In genomic region chr11:253160-253885, GRCh38 we compare ENCODE assay signal across 15 cellular contexts. TPM values are rescaled to one million over a fixed set of nuclear protein-coding genes. Genes with fewer than 3 reads are reported as not detected.
DNase-seq lines count a peak whose midpoint lies in the region; ATAC-seq, FAIRE-seq and TF ChIP-seq lines count a peak whose summit lies in the region.
"Had no signal": no experiment of that assay in that cellular context is flagged by ENCODE, and none has a peak within 500 bp of the region (broad histone marks: within the 10 kb centered on the region; RNA-seq: fewer than 3 reads in every experiment).

No MANE protein-coding gene starts in this region.

- CTCF ChIA-PET in K562 (lab: Yijun Ruan, JAX; ENCODE audit: low intra/inter-chr PET ratio) = no interaction called here

- H3K4me1 ChIP-seq in K562 (replicated peaks in 1 of 2; ENCODE audit: control insufficient read depth in 2 of 2, insufficient read depth in 2 of 2, low read length in 2 of 2) = peaks cover 13 to 16% of the 10 kb centered on the region in 2 experiments
- H3K4me1 ChIP-seq: SJSA1 had no signal

- no peaks in the 10 kb centered on the region for H3K27me3 Mint-ChIP-seq in osteocyte (ENCODE audit: unreplicated experiment)
- peaks cover 6% of the 10 kb centered on the region for H3K27me3 Mint-ChIP-seq in glutamatergic neuron (ENCODE audit: unreplicated experiment)

- H3K9me1 ChIP-seq in K562 (ENCODE audit: control insufficient read depth, insufficient read depth, low read length) = no peaks in the 10 kb centered on the region

- DNase-seq in M059J (ENCODE audit: low read depth) (peak; percentile 17), K562 (ENCODE audit: extremely low read depth in 1 of 4, low spot score in 3 of 4) (no peak), osteocyte (ENCODE audit: extremely low spot score, unreplicated experiment) (peak; percentile 81), mucosa of gallbladder (ENCODE audit: low spot score) (no peak), glutamatergic neuron (no peak)
- DNase-seq: AML-193, DMS79, HCEC 1CT, Kasumi-1, NCI-H2029, NCI-H2171 treated with DMSO at 0.1 percent for 48 hours had no signal

- H3K9ac ChIP-seq in K562 (ENCODE audit: insufficient read depth in 1 of 2, low read depth in 2 of 2, low read length in 2 of 2) = peak overlapping the region in 1 of 2 experiments; percentile 24; a peak in 1 of 4 replicates

- in situ Hi-C loops in K562 (cut with MboI) = loop anchor here (5.0 kb wide), 1 partner anchor 104 kb away; no protein-coding TSS in a partner anchor

- no peak for TF ChIP-seq EP300 in K562 (IDR thresholded peaks at IDR 0.05; ENCODE audit: low read length)

- no peak overlapping the region for H3K4me3 Mint-ChIP-seq in osteocyte (ENCODE audit: unreplicated experiment)
- H3K4me3 Mint-ChIP-seq in glutamatergic neuron (ENCODE audit: unreplicated experiment) = no peak overlapping the region

- WGBS in K562 (ENCODE audit: insufficient coverage, low coverage, missing lambda C conversion rate) = 83% methylated on average over 12 of the region's 13 CpGs

- H3K4me1 Mint-ChIP-seq in osteocyte (ENCODE audit: unreplicated experiment) (no peaks in the 10 kb centered on the region), glutamatergic neuron (ENCODE audit: low read depth, unreplicated experiment) (peaks cover 27% of the 10 kb centered on the region)

- TF ChIP-seq RAD21 in K562 (CRISPR knock-in tag; conservative IDR thresholded peaks at IDR 0.05 in 1 of 2, IDR thresholded peaks at IDR 0.05 in 1 of 2) = no peak

- POLR2A ChIA-PET in K562 (lab: Yijun Ruan, JAX) = interaction anchor here (0.6 kb wide), 1 partner anchor 113 kb away, joined by 3 read pairs; no protein-coding TSS in a partner anchor

- ATAC-seq in K562 = no peak

- H3K27ac Mint-ChIP-seq in osteocyte (ENCODE audit: unreplicated experiment) (no peak overlapping the region), glutamatergic neuron (ENCODE audit: unreplicated experiment) (no peak overlapping the region)

- H4K20me1 ChIP-seq in K562 (replicated peaks; ENCODE audit: control insufficient read depth, insufficient read depth, low read length) = no peaks in the 10 kb centered on the region

- H3K4me3 ChIP-seq in K562 = no peak overlapping the region
- H3K4me3 ChIP-seq: SJSA1 had no signal

- H3K36me3 ChIP-seq in K562 (ENCODE audit: control insufficient read depth, insufficient read depth, low read length) = peaks cover 55% of the 10 kb centered on the region

- no TSS peak for BruUV-seq in K562 (replicated peaks; lab: Mats Ljungman, UMichigan)

- no peak; the same call in none of the 2 replicates for TF ChIP-seq POLR2A in K562 (conservative IDR thresholded peaks at IDR 0.05)

- H3K4me2 ChIP-seq in K562 (ENCODE audit: insufficient read depth, low read length) = no peak overlapping the region

- TF ChIP-seq CTCF in K562 (IDR thresholded peaks at IDR 0.05 in 2 of 3, conservative IDR thresholded peaks at IDR 0.05 in 1 of 3; ENCODE audit: insufficient read depth in 2 of 3, low read depth in 1 of 3, low read length in 3 of 3) (no peak), osteocyte (IDR thresholded peaks at IDR 0.05) (no peak), glutamatergic neuron (IDR thresholded peaks at IDR 0.05; ENCODE audit: partially characterized antibody, unreplicated experiment) (no peak)

- no peaks in the 10 kb centered on the region for H3K9me3 Mint-ChIP-seq in osteocyte (ENCODE audit: unreplicated experiment)
- H3K9me3 Mint-ChIP-seq in glutamatergic neuron (ENCODE audit: unreplicated experiment) = peaks cover 9% of the 10 kb centered on the region

- no peak for FAIRE-seq in K562 (lab: Jason Lieb, UNC)

- H2AFZ ChIP-seq in K562 (ENCODE audit: low read depth, low read length) = no peak overlapping the region

- intact Hi-C loops in K562 (cut with micrococcal nuclease) = no loop called here

- no peaks in the 10 kb centered on the region for H3K27me3 ChIP-seq in K562 (ENCODE audit: control insufficient read depth in 2 of 2, insufficient read depth in 2 of 2, low read length in 2 of 2)
- H3K27me3 ChIP-seq: SJSA1 had no signal

- H3K79me2 ChIP-seq in K562 (ENCODE audit: control insufficient read depth, insufficient read depth, low read length) = no peaks in the 10 kb centered on the region

- H3K36me3 Mint-ChIP-seq in osteocyte (ENCODE audit: unreplicated experiment) = peaks cover 31% of the 10 kb centered on the region
- H3K36me3 Mint-ChIP-seq in glutamatergic neuron (ENCODE audit: unreplicated experiment) = peaks cover 8% of the 10 kb centered on the region

- H3K9me3 ChIP-seq in K562 (replicated peaks; ENCODE audit: control insufficient read depth, insufficient read depth, low read depth, low read length) = no peaks in the 10 kb centered on the region
- H3K9me3 ChIP-seq: SJSA1 had no signal

- no peak overlapping the region for H3K27ac ChIP-seq in K562 (ENCODE audit: extremely low read depth, low read depth, low read length)
- H3K27ac ChIP-seq: SJSA1 had no signal

RNA-seq across cellular contexts. Expression of gene PSMD13, which starts 16.5 kb away (rescaled TPM):
- 162 and 239 TPM in 2 replicates for total RNA-seq in M059J (2014; rRNA removed; shearing (Covaris generic))
- total RNA-seq in K562 (2011; cell fraction: chromatin; rRNA removed; ENCODE audit: low replicate concordance) = 209 and 273 TPM in 2 replicates
- 153 and 159 TPM in 2 replicates for total RNA-seq in K562 (2011; cell fraction: nucleolus; rRNA removed)
- 172 and 176 TPM in 2 replicates for total RNA-seq in K562 (2011; cell fraction: nucleoplasm; rRNA removed)
- total RNA-seq in K562 (2014; rRNA removed) (279 and 309 TPM in 2 replicates), K562 (2014; rRNA removed; fragmentation: Illumina TruSeq; extraction: Trizol) (199 and 209 TPM in 2 replicates), K562 (2015; rRNA removed; fragmentation: Illumina TruSeq; extraction: Trizol) (176 and 185 TPM in 2 replicates), K562 (2021) (236 and 254 TPM in 2 replicates), osteocyte (115 and 126 TPM in 2 replicates), mucosa of gallbladder (78.5 TPM), glutamatergic neuron (ENCODE audit: unreplicated experiment) (136 TPM)
- polyA plus RNA-seq in K562 (2011; rRNA removed) (225 and 267 TPM in 2 replicates), K562 (2014; fragmentation: Illumina TruSeq; extraction: Trizol) (225 and 237 TPM in 2 replicates), K562 (2014; fragmentation: Nextera tagmentation; extraction: Ambion mirVana) (100 to 1,000 TPM; 370 to 383 TPM), K562 (2014; rRNA removed) (292 and 304 TPM in 2 replicates)
- polyA plus RNA-seq in K562 (2011; cell fraction: cytosol; rRNA removed) = 208 and 225 TPM in 2 replicates
- polyA plus RNA-seq in K562 (2011; cell fraction: nucleus; rRNA removed) = 238 and 252 TPM in 2 replicates
- 146 and 216 TPM in 2 replicates for polyA plus RNA-seq in K562 (2012)
- 144 and 174 TPM in 2 replicates for polyA minus RNA-seq in K562 (2011; rRNA and poly(A)+ RNA removed)
- 61.1 and 89.0 TPM in 2 replicates for polyA minus RNA-seq in K562 (2011; cell fraction: cytosol; rRNA and poly(A)+ RNA removed)
- 54.5 and 75.3 TPM in 2 replicates for polyA minus RNA-seq in K562 (2011; cell fraction: nucleus; rRNA and poly(A)+ RNA removed)

RNA-seq across cellular contexts. Expression of gene SIRT3, which starts 17.2 kb away (rescaled TPM):
- 10.8 and 12.5 TPM in 2 replicates for total RNA-seq in M059J (2014; rRNA removed; shearing (Covaris generic))
- 63.3 and 67.6 TPM in 2 replicates for total RNA-seq in K562 (2011; cell fraction: chromatin; rRNA removed; ENCODE audit: low replicate concordance)
- 36.5 and 39.2 TPM in 2 replicates for total RNA-seq in K562 (2011; cell fraction: nucleolus; rRNA removed)
- 42.6 and 50.4 TPM in 2 replicates for total RNA-seq in K562 (2011; cell fraction: nucleoplasm; rRNA removed)
- total RNA-seq in K562 (2014; rRNA removed) = 13.3 and 14.5 TPM in 2 replicates
- 8.6 and 8.7 TPM in 2 replicates for total RNA-seq in K562 (2014; rRNA removed; fragmentation: Illumina TruSeq; extraction: Trizol)
- total RNA-seq in K562 (2015; rRNA removed; fragmentation: Illumina TruSeq; extraction: Trizol) = 8.2 and 10.0 TPM in 2 replicates
- 14.9 and 15.2 TPM in 2 replicates for total RNA-seq in K562 (2021)
- polyA plus RNA-seq in K562 (2011; rRNA removed) = 21.0 and 21.2 TPM in 2 replicates
- 28.7 and 34.0 TPM in 2 replicates for polyA plus RNA-seq in K562 (2011; cell fraction: cytosol; rRNA removed)
- 35.7 and 37.1 TPM in 2 replicates for polyA plus RNA-seq in K562 (2011; cell fraction: nucleus; rRNA removed)
- 19.8 and 24.0 TPM in 2 replicates for polyA plus RNA-seq in K562 (2012)
- 18.4 and 20.5 TPM in 2 replicates for polyA plus RNA-seq in K562 (2014; fragmentation: Illumina TruSeq; extraction: Trizol)
- polyA plus RNA-seq in K562 (2014; fragmentation: Nextera tagmentation; extraction: Ambion mirVana) = 1 to 10 TPM; 1.9 to 2.9 TPM
- polyA plus RNA-seq in K562 (2014; rRNA removed) = 23.8 and 27.5 TPM in 2 replicates
- 15.4 and 17.4 TPM in 2 replicates for polyA minus RNA-seq in K562 (2011; rRNA and poly(A)+ RNA removed)
- 5.5 and 16.2 TPM in 2 replicates for polyA minus RNA-seq in K562 (2011; cell fraction: cytosol; rRNA and poly(A)+ RNA removed)
- 10.7 and 13.6 TPM in 2 replicates for polyA minus RNA-seq in K562 (2011; cell fraction: nucleus; rRNA and poly(A)+ RNA removed)
- 23.2 and 25.7 TPM in 2 replicates for total RNA-seq in osteocyte
- 19.0 TPM for total RNA-seq in mucosa of gallbladder
- total RNA-seq in glutamatergic neuron (ENCODE audit: unreplicated experiment) = 23.6 TPM

RNA-seq across cellular contexts. Expression of gene NLRP6, which starts 24.9 kb away (rescaled TPM):
- not detected in 2 replicates for total RNA-seq in M059J (2014; rRNA removed; shearing (Covaris generic))
- 0.51 TPM in 1 of 2 replicates, not detected in the other for total RNA-seq in K562 (2011; cell fraction: chromatin; rRNA removed; ENCODE audit: low replicate concordance)
- 0.26 and 0.67 TPM in 2 replicates for total RNA-seq in K562 (2011; cell fraction: nucleolus; rRNA removed)
- total RNA-seq in K562 (2011; cell fraction: nucleoplasm; rRNA removed) = 0.22 and 0.46 TPM in 2 replicates
- total RNA-seq in K562 (2014; rRNA removed) = 0.08 and 0.14 TPM in 2 replicates
- total RNA-seq in K562 (2014; rRNA removed; fragmentation: Illumina TruSeq; extraction: Trizol) = not detected in 2 replicates
- not detected in 2 replicates for total RNA-seq in K562 (2015; rRNA removed; fragmentation: Illumina TruSeq; extraction: Trizol)
- 0.18 TPM in 1 of 2 replicates, not detected in the other for total RNA-seq in K562 (2021)
- 0.03 TPM in 1 of 2 replicates, not detected in the other for polyA plus RNA-seq in K562 (2011; rRNA removed)
- polyA plus RNA-seq in K562 (2011; cell fraction: cytosol; rRNA removed) = 0.03 TPM in 1 of 2 replicates, not detected in the other
- 0.06 TPM in 2 replicates for polyA plus RNA-seq in K562 (2011; cell fraction: nucleus; rRNA removed)
- 0.42 and 0.73 TPM in 2 replicates for polyA plus RNA-seq in K562 (2012)
- polyA plus RNA-seq in K562 (2014; fragmentation: Illumina TruSeq; extraction: Trizol) = not detected in 2 replicates
- polyA plus RNA-seq in K562 (2014; fragmentation: Nextera tagmentation; extraction: Ambion mirVana) = not detected
- polyA plus RNA-seq in K562 (2014; rRNA removed) = 0.15 and 0.16 TPM in 2 replicates
- not detected in 2 replicates for polyA minus RNA-seq in K562 (2011; rRNA and poly(A)+ RNA removed)
- polyA minus RNA-seq in K562 (2011; cell fraction: cytosol; rRNA and poly(A)+ RNA removed) = not detected in 2 replicates
- 0.11 TPM in 1 of 2 replicates, not detected in the other for polyA minus RNA-seq in K562 (2011; cell fraction: nucleus; rRNA and poly(A)+ RNA removed)
- total RNA-seq in osteocyte = not detected in 2 replicates
- 0.69 TPM for total RNA-seq in mucosa of gallbladder
- total RNA-seq in glutamatergic neuron (ENCODE audit: unreplicated experiment) = not detected
- total RNA-seq: G401, NCI-H460, RPMI7951, SJSA1 had no signal

RNA-seq across cellular contexts. Expression of gene PGGHG, which starts 35.6 kb away (rescaled TPM):
- total RNA-seq in M059J (2014; rRNA removed; shearing (Covaris generic)) = 5.2 and 8.5 TPM in 2 replicates
- total RNA-seq in K562 (2011; cell fraction: chromatin; rRNA removed; ENCODE audit: low replicate concordance) = 121 and 331 TPM in 2 replicates
- 233 and 250 TPM in 2 replicates for total RNA-seq in K562 (2011; cell fraction: nucleolus; rRNA removed)
- 139 and 152 TPM in 2 replicates for total RNA-seq in K562 (2011; cell fraction: nucleoplasm; rRNA removed)
- 25.7 and 34.3 TPM in 2 replicates for total RNA-seq in K562 (2014; rRNA removed)
- 3.3 and 5.1 TPM in 2 replicates for total RNA-seq in K562 (2014; rRNA removed; fragmentation: Illumina TruSeq; extraction: Trizol)
- total RNA-seq in K562 (2015; rRNA removed; fragmentation: Illumina TruSeq; extraction: Trizol) = 13.8 and 15.2 TPM in 2 replicates
- total RNA-seq in K562 (2021) = 55.9 and 73.1 TPM in 2 replicates
- polyA plus RNA-seq in K562 (2011; rRNA removed) = 18.1 and 48.0 TPM in 2 replicates
- 11.1 and 18.3 TPM in 2 replicates for polyA plus RNA-seq in K562 (2011; cell fraction: cytosol; rRNA removed)
- polyA plus RNA-seq in K562 (2011; cell fraction: nucleus; rRNA removed) = 636 and 650 TPM in 2 replicates
- polyA plus RNA-seq in K562 (2012) = 54.9 and 131 TPM in 2 replicates
- 18.3 and 23.2 TPM in 2 replicates for polyA plus RNA-seq in K562 (2014; fragmentation: Illumina TruSeq; extraction: Trizol)
- polyA plus RNA-seq in K562 (2014; fragmentation: Nextera tagmentation; extraction: Ambion mirVana) = under 1 TPM; 0.38 to 0.84 TPM
- polyA plus RNA-seq in K562 (2014; rRNA removed) = 74.2 and 85.1 TPM in 2 replicates
- 2.3 TPM in 2 replicates for polyA minus RNA-seq in K562 (2011; rRNA and poly(A)+ RNA removed)
- polyA minus RNA-seq in K562 (2011; cell fraction: cytosol; rRNA and poly(A)+ RNA removed) = 4.9 and 8.6 TPM in 2 replicates
- polyA minus RNA-seq in K562 (2011; cell fraction: nucleus; rRNA and poly(A)+ RNA removed) = 43.4 and 50.0 TPM in 2 replicates
- 39.9 and 43.4 TPM in 2 replicates for total RNA-seq in osteocyte
- total RNA-seq in mucosa of gallbladder = 42.8 TPM
- total RNA-seq in glutamatergic neuron (ENCODE audit: unreplicated experiment) = 14.4 TPM

RNA-seq across cellular contexts. Expression of gene RIC8A, which starts 45.8 kb away (rescaled TPM):
- 171 and 178 TPM in 2 replicates for total RNA-seq in M059J (2014; rRNA removed; shearing (Covaris generic))
- 113 and 349 TPM in 2 replicates for total RNA-seq in K562 (2011; cell fraction: chromatin; rRNA removed; ENCODE audit: low replicate concordance)
- 221 and 252 TPM in 2 replicates for total RNA-seq in K562 (2011; cell fraction: nucleolus; rRNA removed)
- 129 and 148 TPM in 2 replicates for total RNA-seq in K562 (2011; cell fraction: nucleoplasm; rRNA removed)
- 92.6 and 135 TPM in 2 replicates for total RNA-seq in K562 (2014; rRNA removed)
- total RNA-seq in K562 (2014; rRNA removed; fragmentation: Illumina TruSeq; extraction: Trizol) = 43.5 and 50.6 TPM in 2 replicates
- 85.8 and 86.3 TPM in 2 replicates for total RNA-seq in K562 (2015; rRNA removed; fragmentation: Illumina TruSeq; extraction: Trizol)
- total RNA-seq in K562 (2021) = 103 and 108 TPM in 2 replicates
- 72.1 and 81.8 TPM in 2 replicates for polyA plus RNA-seq in K562 (2011; rRNA removed)
- polyA plus RNA-seq in K562 (2011; cell fraction: cytosol; rRNA removed) = 86.8 and 148 TPM in 2 replicates
- 298 and 428 TPM in 2 replicates for polyA plus RNA-seq in K562 (2011; cell fraction: nucleus; rRNA removed)
- 79.6 and 101 TPM in 2 replicates for polyA plus RNA-seq in K562 (2012)
- 88.1 and 93.2 TPM in 2 replicates for polyA plus RNA-seq in K562 (2014; fragmentation: Illumina TruSeq; extraction: Trizol)
- 10 to 100 TPM; 10.7 to 13.6 TPM for polyA plus RNA-seq in K562 (2014; fragmentation: Nextera tagmentation; extraction: Ambion mirVana)
- polyA plus RNA-seq in K562 (2014; rRNA removed) = 69.6 and 109 TPM in 2 replicates
- polyA minus RNA-seq in K562 (2011; rRNA and poly(A)+ RNA removed) = 54.7 and 72.9 TPM in 2 replicates
- polyA minus RNA-seq in K562 (2011; cell fraction: cytosol; rRNA and poly(A)+ RNA removed) = 45.9 and 91.2 TPM in 2 replicates
- polyA minus RNA-seq in K562 (2011; cell fraction: nucleus; rRNA and poly(A)+ RNA removed) = 83.9 and 102 TPM in 2 replicates
- total RNA-seq in osteocyte = 105 and 125 TPM in 2 replicates
- total RNA-seq in mucosa of gallbladder = 109 TPM
- 95.5 TPM for total RNA-seq in glutamatergic neuron (ENCODE audit: unreplicated experiment)

Comparison
In these comparisons a context has a peak if more than half of its experiments do, and no peak if none do; other contexts are left out.
1. DNase-seq: peak in M059J (single experiment) and osteocyte (single experiment); none in K562 (0 of 4), mucosa of gallbladder (single experiment) and glutamatergic neuron (single experiment).